ENCODE assay signal across 14 cellular contexts in the genomic region with DNA sequence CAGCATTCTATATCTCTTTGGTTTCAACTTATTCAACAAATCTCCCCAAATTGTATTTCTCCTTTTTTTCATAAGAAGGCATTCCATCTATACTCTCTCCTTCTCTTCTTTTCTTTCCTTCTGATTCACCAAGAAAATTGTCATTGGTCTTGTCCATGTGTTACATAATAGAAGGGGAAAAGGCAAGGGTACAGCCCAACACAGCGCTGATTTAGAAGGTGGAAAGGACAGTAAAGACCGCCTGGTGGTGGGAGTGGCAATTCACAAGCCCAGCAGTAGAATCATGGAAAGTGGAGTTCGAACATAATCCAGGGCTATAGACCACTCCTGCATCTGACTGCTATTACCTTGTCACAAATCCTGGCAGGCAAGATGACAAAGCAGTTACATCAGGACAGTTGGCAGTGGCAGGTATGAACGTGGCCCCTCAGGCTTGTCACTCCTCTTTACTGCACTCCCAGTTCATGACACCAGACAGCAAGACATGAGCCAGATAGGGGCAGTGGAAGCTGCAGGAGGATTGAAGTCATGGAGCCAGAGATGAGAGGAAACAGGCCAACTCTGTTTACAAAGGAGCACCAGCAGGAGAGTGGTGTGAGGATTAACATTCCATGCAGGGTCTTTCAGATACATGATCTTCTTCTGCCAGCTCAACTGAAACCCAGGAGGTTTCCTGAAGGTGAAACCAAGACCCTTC. TPM values are rescaled to one million over a fixed set of nuclear protein-coding genes. Genes with fewer than 3 reads are reported as not detected.
DNase-seq lines count a peak whose midpoint lies in the region; ATAC-seq and TF ChIP-seq lines count a peak whose summit lies in the region.
"Had no signal": no experiment of that assay in that cellular context is flagged by ENCODE, and none has a peak within 500 bp of the region (broad histone marks: within the 10 kb centered on the region; RNA-seq: fewer than 3 reads in every experiment).

No MANE protein-coding gene starts in this region.

- TF ChIP-seq CTCF in hepatocyte (IDR thresholded peaks at IDR 0.05; ENCODE audit: poor library complexity) (peak; percentile 6), sigmoid colon (IDR thresholded peaks at IDR 0.05) (no peak)

- no peak overlapping the region for H3K4me3 Mint-ChIP-seq in T-helper 1 cell treated with Interleukin-12 subunit alpha and Interleukin-12 subunit beta and Interleukin-4 antibody, amounts not matched to agents 30 μg/mL and 1 μg/mL, for 36 hours

- peak overlapping the region; percentile 96 for H3K4me2 ChIP-seq in hepatocyte

- peaks cover 26% of the 10 kb centered on the region for H3K79me2 ChIP-seq in hepatocyte

- H3K27me3 ChIP-seq in SJCRH30 = no peaks in the 10 kb centered on the region
- no peaks in the 10 kb centered on the region for H3K27me3 ChIP-seq in hepatocyte
- no peaks in the 10 kb centered on the region for H3K27me3 ChIP-seq in sigmoid colon
- H3K27me3 ChIP-seq: upper lobe of left lung had no signal

- DNase-seq in T-helper 1 cell (no peak), SJCRH30 (peak in 1 of 2 experiments; percentile 53), hepatocyte (ENCODE audit: low spot score) (no peak), sigmoid colon (no peak)
- DNase-seq: 8988T; activated CD4-positive, alpha-beta T cell treated with anti-CD3 and anti-CD28 coated beads for 1 hour; activated gamma-delta T cell; NCI-H510A treated with DMSO at 0.1 percent for 48 hours; SHP77; upper lobe of left lung had no signal

- no peak overlapping the region for H2AFZ ChIP-seq in hepatocyte

- no peak for TF ChIP-seq EP300 in sigmoid colon (IDR thresholded peaks at IDR 0.05)

- H3K27ac Mint-ChIP-seq in T-helper 1 cell treated with Interleukin-12 subunit alpha and Interleukin-12 subunit beta and Interleukin-4 antibody, amounts not matched to agents 30 μg/mL and 1 μg/mL, for 36 hours = peak overlapping the region; percentile 12

- H3K27me3 Mint-ChIP-seq in T-helper 1 cell treated with Interleukin-12 subunit alpha and Interleukin-12 subunit beta and Interleukin-4 antibody, amounts not matched to agents 30 μg/mL and 1 μg/mL, for 36 hours (ENCODE audit: low read depth) = no peaks in the 10 kb centered on the region

- H3K36me3 ChIP-seq in SJCRH30 (peaks cover 19% of the 10 kb centered on the region), hepatocyte (replicated peaks; ENCODE audit: insufficient read depth, low read depth) (no peaks in the 10 kb centered on the region), sigmoid colon (no peaks in the 10 kb centered on the region)
- H3K36me3 ChIP-seq: upper lobe of left lung had no signal

- 52% methylated on average over 4 of the region's 4 CpGs for WGBS in hepatocyte (ENCODE audit: low lambda C conversion rate, missing lambda C conversion rate)
- WGBS in sigmoid colon, 2 donors = 84% methylated on average over 4 of the region's 4 CpGs

- H3K9me3 ChIP-seq in SJCRH30 (replicated peaks) = no peaks in the 10 kb centered on the region
- no peaks in the 10 kb centered on the region for H3K9me3 ChIP-seq in hepatocyte (ENCODE audit: low read depth)
- no peaks in the 10 kb centered on the region for H3K9me3 ChIP-seq in sigmoid colon
- H3K9me3 ChIP-seq: upper lobe of left lung had no signal

- H3K27ac ChIP-seq in SJCRH30 = peak overlapping the region; percentile 99; the same call in 1 of the 2 replicates
- peak overlapping the region; percentile 93 for H3K27ac ChIP-seq in hepatocyte
- peak overlapping the region; percentile 88 to 97 (median 94) for H3K27ac ChIP-seq in sigmoid colon

- H3K9me2 ChIP-seq in hepatocyte (replicated peaks; ENCODE audit: insufficient read depth) = no peaks in the 10 kb centered on the region

- no peak for TF ChIP-seq POLR2A in sigmoid colon (IDR thresholded peaks at IDR 0.05)

- no peaks in the 10 kb centered on the region for H3K9me3 Mint-ChIP-seq in T-helper 1 cell treated with Interleukin-12 subunit alpha and Interleukin-12 subunit beta and Interleukin-4 antibody, amounts not matched to agents 30 μg/mL and 1 μg/mL, for 36 hours

- H3K4me1 Mint-ChIP-seq in T-helper 1 cell treated with Interleukin-12 subunit alpha and Interleukin-12 subunit beta and Interleukin-4 antibody, amounts not matched to agents 30 μg/mL and 1 μg/mL, for 36 hours (ENCODE audit: low read depth) = peaks cover 32% of the 10 kb centered on the region

- no peaks in the 10 kb centered on the region for H4K20me1 ChIP-seq in hepatocyte (ENCODE audit: insufficient read depth, poor library complexity, severe bottlenecking)

- ATAC-seq in GM18907 (IDR thresholded peaks at IDR 0.05; ENCODE audit: unreplicated experiment) (no peak), GM21423 (IDR thresholded peaks at IDR 0.05; ENCODE audit: unreplicated experiment) (no peak), HG02938 (IDR thresholded peaks at IDR 0.05; ENCODE audit: unreplicated experiment) (no peak)

- H3K4me3 ChIP-seq in SJCRH30 (no peak overlapping the region), hepatocyte (no peak overlapping the region), sigmoid colon (no peak overlapping the region)
- H3K4me3 ChIP-seq: upper lobe of left lung had no signal

- intact Hi-C loops in sigmoid colon (cut with DNase I) = loop anchor here (10.0 kb wide), 1 partner anchor 540 kb away; a partner anchor contains a TSS

- H3K4me1 ChIP-seq in SJCRH30 (peaks cover 66% of the 10 kb centered on the region), hepatocyte (ENCODE audit: insufficient read depth) (peaks cover 30% of the 10 kb centered on the region), sigmoid colon (peaks cover 0 to 68% (median 52%) of the 10 kb centered on the region in 4 donors)

- peaks cover 31% of the 10 kb centered on the region for H3K36me3 Mint-ChIP-seq in T-helper 1 cell treated with Interleukin-12 subunit alpha and Interleukin-12 subunit beta and Interleukin-4 antibody, amounts not matched to agents 30 μg/mL and 1 μg/mL, for 36 hours (ENCODE audit: low read depth)

RNA-seq across cellular contexts. Expression of a gene that starts 2.1 kb away (rescaled TPM):
- total RNA-seq in SJCRH30 (2014; rRNA removed; shearing (Covaris generic)) = 39.7 and 39.9 TPM in 2 replicates
- total RNA-seq in hepatocyte = 61.9 and 73.4 TPM in 2 replicates
- polyA plus RNA-seq in hepatocyte = 141 and 164 TPM in 2 replicates
- 10 to 100 TPM; 14.6 to 37.6 (median 21.0) TPM for total RNA-seq in sigmoid colon
- polyA plus RNA-seq in sigmoid colon = 10 to 100 TPM; 11.4 to 49.9 (median 18.7) TPM
